ENCODE assay signal across 8 cellular contexts in the genomic region with DNA sequence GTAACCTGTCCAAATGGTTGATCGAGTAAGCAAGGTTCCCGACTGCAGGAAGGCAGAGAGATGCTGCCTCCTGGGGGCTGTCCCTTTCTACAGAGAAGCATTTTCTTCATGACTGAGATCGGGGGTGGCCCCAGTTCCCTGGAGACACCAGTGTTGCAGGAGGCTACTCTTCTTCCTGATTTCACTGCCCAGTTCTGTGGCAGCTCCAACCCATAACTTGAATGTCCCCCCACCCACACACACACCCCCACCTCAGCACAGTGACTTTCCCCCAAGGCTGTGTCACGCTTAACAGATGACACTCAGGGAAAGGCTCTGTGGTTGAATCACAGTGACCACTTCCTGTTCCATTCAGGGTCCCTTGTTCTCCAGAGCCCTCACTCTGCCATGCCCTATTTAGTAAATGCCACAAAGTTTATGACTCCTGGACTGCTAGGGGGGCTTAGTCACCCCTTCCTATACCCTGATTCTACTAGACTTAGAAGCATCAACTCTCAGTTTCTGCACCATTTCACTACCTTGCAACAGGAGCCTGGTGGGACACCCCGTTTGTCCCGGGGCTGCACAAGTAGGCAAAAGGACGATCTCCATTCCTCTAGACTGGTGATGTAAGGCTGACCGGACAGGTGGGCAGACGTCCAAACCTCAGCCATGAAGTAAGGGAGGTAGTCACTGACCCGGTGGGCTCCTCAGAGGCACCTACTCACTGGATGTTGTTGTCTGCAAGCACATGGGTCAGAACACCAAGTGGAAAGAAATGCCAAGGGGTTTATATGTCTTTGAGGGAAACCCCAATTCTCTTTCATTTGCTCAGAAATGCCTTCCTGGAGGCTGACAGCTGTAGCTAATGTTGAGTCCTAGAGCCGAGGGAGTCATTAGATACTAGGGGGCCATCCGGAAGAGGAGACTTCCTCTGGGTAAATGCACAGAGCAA. TPM values are rescaled to one million over a fixed set of nuclear protein-coding genes. Genes with fewer than 3 reads are reported as not detected.
DNase-seq lines count a peak whose midpoint lies in the region; ATAC-seq and TF ChIP-seq lines count a peak whose summit lies in the region.

No MANE protein-coding gene starts in this region.

- no peaks in the 10 kb centered on the region for H3K9me3 ChIP-seq in right lobe of liver

- H3K4me3 Mint-ChIP-seq in activated naive CD8-positive, alpha-beta T cell treated with anti-CD3 and anti-CD28 coated beads, Interleukin-2, amount 50 U/mL, for 24 hours: peak overlapping the region; percentile 72
- H3K4me3 Mint-ChIP-seq in stimulated activated naive CD8-positive, alpha-beta T cell treated with anti-CD3 and anti-CD28 coated beads, Interleukin-15, amount 100 ng/mL, for 72 hours: peak overlapping the region; percentile 54 to 65

- ATAC-seq in GM19324 (IDR thresholded peaks at IDR 0.05; ENCODE audit: low FRiP score, unreplicated experiment) (peak; percentile 75), HG03196 (IDR thresholded peaks at IDR 0.05; ENCODE audit: unreplicated experiment) (peak; percentile 86), right lobe of liver (peak; percentile 43 to 85 (median 62))
- peak; percentile 98 for ATAC-seq in activated naive CD8-positive, alpha-beta T cell treated with anti-CD3 and anti-CD28 coated beads, Interleukin-2, amount 50 U/mL, for 24 hours
- peak; percentile 95 for ATAC-seq in stimulated activated naive CD8-positive, alpha-beta T cell treated with anti-CD3 and anti-CD28 coated beads, Interleukin-15, amount 100 ng/mL, for 72 hours

- peaks cover 50% of the 10 kb centered on the region for H3K4me1 Mint-ChIP-seq in activated naive CD8-positive, alpha-beta T cell treated with anti-CD3 and anti-CD28 coated beads, Interleukin-2, amount 50 U/mL, for 24 hours
- H3K4me1 Mint-ChIP-seq in stimulated activated naive CD8-positive, alpha-beta T cell treated with anti-CD3 and anti-CD28 coated beads, Interleukin-15, amount 100 ng/mL, for 72 hours: peaks cover 72% of the 10 kb centered on the region

- no peak for TF ChIP-seq POLR2A in right lobe of liver (IDR thresholded peaks at IDR 0.05)

- H3K36me3 Mint-ChIP-seq in activated naive CD8-positive, alpha-beta T cell treated with anti-CD3 and anti-CD28 coated beads, Interleukin-2, amount 50 U/mL, for 24 hours (ENCODE audit: low read depth): peaks cover 2% of the 10 kb centered on the region

- H3K36me3 ChIP-seq in right lobe of liver: no peaks in the 10 kb centered on the region

- H3K27ac Mint-ChIP-seq in activated naive CD8-positive, alpha-beta T cell treated with anti-CD3 and anti-CD28 coated beads, Interleukin-2, amount 50 U/mL, for 24 hours: peak overlapping the region; percentile 99
- H3K27ac Mint-ChIP-seq in stimulated activated naive CD8-positive, alpha-beta T cell treated with anti-CD3 and anti-CD28 coated beads, Interleukin-15, amount 100 ng/mL, for 72 hours: peak overlapping the region; percentile 98

- TF ChIP-seq CTCF in right lobe of liver (IDR thresholded peaks at IDR 0.05): peak in 3 of 4 donors; percentile 15 to 38 (median 27)

- WGBS in right lobe of liver (ENCODE audit: insufficient coverage, low coverage, low lambda C conversion rate, missing lambda C conversion rate): 38% methylated on average over 7 of the region's 12 CpGs

- no peaks in the 10 kb centered on the region for H3K9me3 Mint-ChIP-seq in activated naive CD8-positive, alpha-beta T cell treated with anti-CD3 and anti-CD28 coated beads, Interleukin-2, amount 50 U/mL, for 24 hours
- H3K9me3 Mint-ChIP-seq in stimulated activated naive CD8-positive, alpha-beta T cell treated with anti-CD3 and anti-CD28 coated beads, Interleukin-15, amount 100 ng/mL, for 72 hours: no peaks in the 10 kb centered on the region

- H3K4me1 ChIP-seq in right lobe of liver: no peaks in the 10 kb centered on the region

- intact Hi-C loops in right lobe of liver (cut with DNase I): no loop called here

- H3K27ac ChIP-seq in right lobe of liver: no peak overlapping the region

- H3K27me3 ChIP-seq in right lobe of liver: no peaks in the 10 kb centered on the region

- H3K4me3 ChIP-seq in right lobe of liver: no peak overlapping the region

- peaks cover 3% of the 10 kb centered on the region for H3K27me3 Mint-ChIP-seq in activated naive CD8-positive, alpha-beta T cell treated with anti-CD3 and anti-CD28 coated beads, Interleukin-2, amount 50 U/mL, for 24 hours
- no peaks in the 10 kb centered on the region for H3K27me3 Mint-ChIP-seq in stimulated activated naive CD8-positive, alpha-beta T cell treated with anti-CD3 and anti-CD28 coated beads, Interleukin-15, amount 100 ng/mL, for 72 hours

- DNase-seq in AG20443 (ENCODE audit: low spot score) (peak; percentile 55), T follicular helper cell (ENCODE audit: low read depth) (peak; percentile 21), right lobe of liver (peak in 1 of 3 donors; percentile 31), hippocampal formation (lab: John Stamatoyannopoulos, UW) (no peak)
- DNase-seq in activated naive CD8-positive, alpha-beta T cell treated with anti-CD3 and anti-CD28 coated beads, Interleukin-2, amount 50 U/mL, for 24 hours: peak; percentile 80
- peak; percentile 77 to 88 for DNase-seq in stimulated activated naive CD8-positive, alpha-beta T cell treated with anti-CD3 and anti-CD28 coated beads, Interleukin-15, amount 100 ng/mL, for 72 hours

RNA-seq across cellular contexts. Expression of a gene that starts 31.3 kb away (rescaled TPM):
- total RNA-seq in right lobe of liver: 10 to 100 TPM in 5 of 6 experiments, 1 to 10 TPM in 1; 9.9 to 14.0 (median 11.9) TPM

RNA-seq across cellular contexts. Expression of a gene that starts 38.5 kb away (rescaled TPM):
- total RNA-seq in right lobe of liver: 10 to 100 TPM in 3 of 6 experiments, 1 to 10 TPM in 3; 2.3 to 47.7 (median 10.8) TPM

Comparison
In these comparisons a context has a peak if more than half of its experiments do, and no peak if none do; other contexts are left out.
1. DNase-seq: peak in AG20443 (single experiment), T follicular helper cell (single experiment), activated naive CD8-positive, alpha-beta T cell treated with anti-CD3 and anti-CD28 coated beads, Interleukin-2, amount 50 U/mL, for 24 hours (single experiment) and stimulated activated naive CD8-positive, alpha-beta T cell treated with anti-CD3 and anti-CD28 coated beads, Interleukin-15, amount 100 ng/mL, for 72 hours (2 of 2); none in hippocampal formation (0 of 2).
2. Peak in every context shown above with its lines, with median percentiles within 50 percentile points of each other: ATAC-seq.